In genomic region chr2:99484205-99484604, GRCh38 we compare ENCODE assay signal across 1 cellular context.
TF ChIP-seq lines count a peak whose summit lies in the region.

No MANE protein-coding gene starts in this region.

TF ChIP-seq in K562, 482 proteins besides CTCF, POLR2A, EP300 and RAD21:
- no peak for TF ChIP-seq ZNF384 (IDR thresholded peaks at IDR 0.05; ENCODE audit: low read depth, low read length)
- TF ChIP-seq ZNF253 (CRISPR knock-in tag; conservative IDR thresholded peaks at IDR 0.05) = no peak
- TF ChIP-seq SETDB1 (IDR thresholded peaks at IDR 0.05; ENCODE audit: low read length) = no peak
- TF ChIP-seq CXXC5 (CRISPR knock-in tag; IDR thresholded peaks at IDR 0.05) = no peak
- no peak for TF ChIP-seq NFIX (CRISPR knock-in tag; IDR thresholded peaks at IDR 0.05; ENCODE audit: low read depth)
- peak; percentile 71 for TF ChIP-seq ZNF316 (IDR thresholded peaks at IDR 0.05)
- peak; percentile 42; the same call in 1 of the 2 replicates for TF ChIP-seq C11orf30 (IDR thresholded peaks at IDR 0.05; ENCODE audit: low read depth)
